12 cellular contexts compared by ENCODE assay signal in genomic region chr12:110537605-110538409, GRCh38. TPM values are rescaled to one million over a fixed set of nuclear protein-coding genes. Genes with fewer than 3 reads are reported as not detected.
A peak's percentile ranks its signal among the peaks of the same experiment; 100 is the strongest.
DNase-seq lines count a peak whose midpoint lies in the region; ATAC-seq and TF ChIP-seq lines count a peak whose summit lies in the region.
"Had no signal": no experiment of that assay in that cellular context is flagged by ENCODE, and none has a peak within 500 bp of the region (broad histone marks: within the 10 kb centered on the region; RNA-seq: fewer than 3 reads in every experiment).

No MANE protein-coding gene starts in this region.

- H3K27me3 ChIP-seq in duodenal mucosa (ENCODE audit: control insufficient read depth in 1 of 2, insufficient read depth in 2 of 2, low read length in 2 of 2), result no peaks in the 10 kb centered on the region
- H3K27me3 ChIP-seq in upper lobe of right lung, result no peaks in the 10 kb centered on the region

- H3K4me3 ChIP-seq in duodenal mucosa (ENCODE audit: low read depth in 1 of 2, low read length in 2 of 2) (no peak overlapping the region), mucosa of descending colon (no peak overlapping the region), upper lobe of right lung (no peak overlapping the region)
- H3K4me3 ChIP-seq: A549 had no signal

- CTCF ChIA-PET in activated CD8-positive, alpha-beta T cell treated with anti-CD3 and anti-CD28 coated beads, Interleukin-2, amount 10 ng/mL, durations not matched to agents 7 days and 5 days (lab: Charles Lee), result interaction anchor here (1.1 to 3.7 kb wide), 6 partner anchors 20 to 88 kb away, joined by 3 to 13 read pairs (median 4); partner anchors contain the start of gene ARPC3
- CTCF ChIA-PET in activated CD8-positive, alpha-beta T cell treated with anti-CD3 and anti-CD28 coated beads for 36 hours (lab: Charles Lee), result interaction anchor here (1.2 to 13.1 kb wide), 4 partner anchors 14 to 106 kb away, joined by 3 to 142 read pairs (median 8); no protein-coding TSS in a partner anchor

- POLR2A ChIA-PET in activated CD8-positive, alpha-beta T cell treated with anti-CD3 and anti-CD28 coated beads, Interleukin-2, amount 10 ng/mL, durations not matched to agents 7 days and 5 days (lab: Charles Lee), result interaction anchor here (0.6 kb wide), 1 partner anchor 70 kb away, joined by 5 read pairs; the partner anchor contains the start of gene GPN3
- POLR2A ChIA-PET in activated CD8-positive, alpha-beta T cell treated with anti-CD3 and anti-CD28 coated beads for 36 hours (lab: Charles Lee), result interaction anchor here (0.5 to 0.8 kb wide), 2 partner anchors 14 to 498 kb away, joined by 3 read pairs; no protein-coding TSS in a partner anchor

- H3K4me1 Mint-ChIP-seq in activated CD8-positive, alpha-beta T cell treated with anti-CD3 and anti-CD28 coated beads, Interleukin-2, amount 10 ng/mL, durations not matched to agents 7 days and 5 days (ENCODE audit: low read depth), result peaks cover 18% of the 10 kb centered on the region
- H3K4me1 Mint-ChIP-seq in activated CD8-positive, alpha-beta T cell treated with anti-CD3 and anti-CD28 coated beads for 36 hours (ENCODE audit: low read depth), result peaks cover 32% of the 10 kb centered on the region
- no peaks in the 10 kb centered on the region for H3K4me1 Mint-ChIP-seq in glutamatergic neuron (ENCODE audit: low read depth, unreplicated experiment)

- intact Hi-C loops in activated CD8-positive, alpha-beta T cell treated with anti-CD3 and anti-CD28 coated beads for 36 hours (cut with micrococcal nuclease), result no loop called here
- intact Hi-C loops in mucosa of descending colon (cut with DNase I, micrococcal nuclease) (no loop called here), upper lobe of right lung (cut with DNase I) (no loop called here)

- no peaks in the 10 kb centered on the region for H3K27me3 Mint-ChIP-seq in activated CD8-positive, alpha-beta T cell treated with anti-CD3 and anti-CD28 coated beads, Interleukin-2, amount 10 ng/mL, durations not matched to agents 7 days and 5 days (ENCODE audit: low read depth)
- H3K27me3 Mint-ChIP-seq in activated CD8-positive, alpha-beta T cell treated with anti-CD3 and anti-CD28 coated beads for 36 hours, result no peaks in the 10 kb centered on the region
- no peaks in the 10 kb centered on the region for H3K27me3 Mint-ChIP-seq in glutamatergic neuron (ENCODE audit: unreplicated experiment)
- H3K27me3 Mint-ChIP-seq: activated CD4-positive, alpha-beta T cell treated with anti-CD3 and anti-CD28 coated beads for 36 hours; central memory CD8-positive, alpha-beta T cell had no signal

- H3K9me3 ChIP-seq in duodenal mucosa (ENCODE audit: control insufficient read depth in 1 of 2, low read length in 2 of 2) (no peaks in the 10 kb centered on the region), mucosa of descending colon (no peaks in the 10 kb centered on the region), upper lobe of right lung (no peaks in the 10 kb centered on the region)
- H3K9me3 ChIP-seq: A549 had no signal

- no peak for DNase-seq in activated CD8-positive, alpha-beta T cell treated with anti-CD3 and anti-CD28 coated beads, Interleukin-2, amount 10 ng/mL, durations not matched to agents 7 days and 5 days
- DNase-seq in activated CD8-positive, alpha-beta T cell treated with anti-CD3 and anti-CD28 coated beads for 36 hours, result no peak
- DNase-seq in mucosa of descending colon (peak in 2 of 3 donors; percentile 42 to 65), upper lobe of right lung (peak; percentile 80), SW 1271 (lab: John Stamatoyannopoulos, UW) (no peak), islet precursor cell (no peak), glutamatergic neuron (no peak)
- DNase-seq: activated CD4-positive, alpha-beta T cell treated with anti-CD3 and anti-CD28 coated beads for 36 hours; Kasumi-1 had no signal

- H3K27ac Mint-ChIP-seq in activated CD8-positive, alpha-beta T cell treated with anti-CD3 and anti-CD28 coated beads, Interleukin-2, amount 10 ng/mL, durations not matched to agents 7 days and 5 days, result peak overlapping the region; percentile 43
- H3K27ac Mint-ChIP-seq in activated CD8-positive, alpha-beta T cell treated with anti-CD3 and anti-CD28 coated beads for 36 hours, result no peak overlapping the region
- no peak overlapping the region for H3K27ac Mint-ChIP-seq in glutamatergic neuron (ENCODE audit: unreplicated experiment)

- H3K4me1 ChIP-seq in duodenal mucosa (ENCODE audit: control insufficient read depth in 1 of 2, insufficient read depth in 2 of 2, low read length in 2 of 2) (peaks cover 11 to 36% of the 10 kb centered on the region in 2 donors), mucosa of descending colon (ENCODE audit: low read depth) (peaks cover 34% of the 10 kb centered on the region), upper lobe of right lung (peaks cover 10% of the 10 kb centered on the region)

- H3K27ac ChIP-seq in duodenal mucosa (ENCODE audit: low read depth, low read length) (peak overlapping the region; percentile 16), upper lobe of right lung (peak overlapping the region; percentile 15)
- H3K27ac ChIP-seq: A549 had no signal

- no peak for TF ChIP-seq CTCF in activated CD8-positive, alpha-beta T cell treated with anti-CD3 and anti-CD28 coated beads for 36 hours (IDR thresholded peaks at IDR 0.05)
- TF ChIP-seq CTCF in mucosa of descending colon (IDR thresholded peaks at IDR 0.05) (no peak), upper lobe of right lung (IDR thresholded peaks at IDR 0.05) (no peak), glutamatergic neuron (IDR thresholded peaks at IDR 0.05; ENCODE audit: partially characterized antibody, unreplicated experiment) (no peak)

- no peaks in the 10 kb centered on the region for H3K9me3 Mint-ChIP-seq in activated CD8-positive, alpha-beta T cell treated with anti-CD3 and anti-CD28 coated beads, Interleukin-2, amount 10 ng/mL, durations not matched to agents 7 days and 5 days (ENCODE audit: insufficient read depth)
- no peaks in the 10 kb centered on the region for H3K9me3 Mint-ChIP-seq in activated CD8-positive, alpha-beta T cell treated with anti-CD3 and anti-CD28 coated beads for 36 hours
- peaks cover 2% of the 10 kb centered on the region for H3K9me3 Mint-ChIP-seq in glutamatergic neuron (ENCODE audit: unreplicated experiment)
- H3K9me3 Mint-ChIP-seq: central memory CD8-positive, alpha-beta T cell had no signal

- H3K4me3 Mint-ChIP-seq in activated CD8-positive, alpha-beta T cell treated with anti-CD3 and anti-CD28 coated beads, Interleukin-2, amount 10 ng/mL, durations not matched to agents 7 days and 5 days, result no peak overlapping the region
- no peak overlapping the region for H3K4me3 Mint-ChIP-seq in activated CD8-positive, alpha-beta T cell treated with anti-CD3 and anti-CD28 coated beads for 36 hours
- H3K4me3 Mint-ChIP-seq in glutamatergic neuron (ENCODE audit: unreplicated experiment), result no peak overlapping the region
- H3K4me3 Mint-ChIP-seq: activated CD4-positive, alpha-beta T cell treated with anti-CD3 and anti-CD28 coated beads for 36 hours; central memory CD8-positive, alpha-beta T cell had no signal

- H3K9ac ChIP-seq in duodenal mucosa (ENCODE audit: low read depth in 1 of 2, low read length in 2 of 2), result no peak overlapping the region

- no peak for ATAC-seq in activated CD8-positive, alpha-beta T cell treated with anti-CD3 and anti-CD28 coated beads, Interleukin-2, amount 10 ng/mL, durations not matched to agents 7 days and 5 days
- ATAC-seq in activated CD8-positive, alpha-beta T cell treated with anti-CD3 and anti-CD28 coated beads for 36 hours, result no peak
- ATAC-seq in mucosa of descending colon, result peak; percentile 58
- peak; percentile 91 for ATAC-seq in upper lobe of right lung
- ATAC-seq: activated CD4-positive, alpha-beta T cell treated with anti-CD3 and anti-CD28 coated beads for 36 hours had no signal

- peaks cover 22 to 34% of the 10 kb centered on the region in 2 donors for H3K36me3 ChIP-seq in duodenal mucosa (ENCODE audit: control insufficient read depth in 1 of 2, insufficient read depth in 2 of 2, low read length in 2 of 2)
- no peaks in the 10 kb centered on the region for H3K36me3 ChIP-seq in mucosa of descending colon (ENCODE audit: low read depth)
- H3K36me3 ChIP-seq in upper lobe of right lung, result peaks cover 49% of the 10 kb centered on the region

- H3K36me3 Mint-ChIP-seq in activated CD8-positive, alpha-beta T cell treated with anti-CD3 and anti-CD28 coated beads, Interleukin-2, amount 10 ng/mL, durations not matched to agents 7 days and 5 days (ENCODE audit: low read depth), result peaks cover 55% of the 10 kb centered on the region
- peaks cover 55% of the 10 kb centered on the region for H3K36me3 Mint-ChIP-seq in activated CD8-positive, alpha-beta T cell treated with anti-CD3 and anti-CD28 coated beads for 36 hours (ENCODE audit: low read depth)
- H3K36me3 Mint-ChIP-seq in glutamatergic neuron (ENCODE audit: unreplicated experiment), result no peaks in the 10 kb centered on the region

RNA-seq across cellular contexts. Expression of gene RAD9B, which starts 35.7 kb away (rescaled TPM):
- 1 to 10 TPM in 1 of 2 experiments, under 1 TPM in 1; 0.68 to 2.3 TPM for total RNA-seq in activated CD8-positive, alpha-beta T cell treated with anti-CD3 and anti-CD28 coated beads, Interleukin-2, amount 10 ng/mL, durations not matched to agents 7 days and 5 days
- total RNA-seq in activated CD8-positive, alpha-beta T cell treated with anti-CD3 and anti-CD28 coated beads for 36 hours, result 1 to 10 TPM; 1.7 to 1.9 TPM
- total RNA-seq in mucosa of descending colon, result 1 to 10 TPM in 1 of 3 donors, under 1 TPM in 2; 0.26 to 1.6 (median 0.53) TPM
- 1.8 TPM for total RNA-seq in upper lobe of right lung
- 0.49 TPM for total RNA-seq in glutamatergic neuron (ENCODE audit: unreplicated experiment)

RNA-seq across cellular contexts. Expression of gene VPS29, which starts 35.9 kb away (rescaled TPM):
- total RNA-seq in activated CD8-positive, alpha-beta T cell treated with anti-CD3 and anti-CD28 coated beads, Interleukin-2, amount 10 ng/mL, durations not matched to agents 7 days and 5 days, result 100 to 1,000 TPM; 126 to 128 TPM
- total RNA-seq in activated CD8-positive, alpha-beta T cell treated with anti-CD3 and anti-CD28 coated beads for 36 hours, result 10 to 100 TPM; 71.7 to 76.4 TPM
- total RNA-seq in mucosa of descending colon, result 100 to 1,000 TPM in 2 of 3 donors, 10 to 100 TPM in 1; 99.5 to 127 (median 121) TPM
- 99.0 TPM for total RNA-seq in upper lobe of right lung
- 94.6 TPM for total RNA-seq in glutamatergic neuron (ENCODE audit: unreplicated experiment)

RNA-seq across cellular contexts. Expression of gene PPTC7, which starts 45.3 kb away (rescaled TPM):
- total RNA-seq in activated CD8-positive, alpha-beta T cell treated with anti-CD3 and anti-CD28 coated beads, Interleukin-2, amount 10 ng/mL, durations not matched to agents 7 days and 5 days, result 10 to 100 TPM; 24.4 to 26.8 TPM
- 10 to 100 TPM; 43.1 to 44.5 TPM for total RNA-seq in activated CD8-positive, alpha-beta T cell treated with anti-CD3 and anti-CD28 coated beads for 36 hours
- total RNA-seq in mucosa of descending colon (10 to 100 TPM; 32.2 to 34.8 (median 32.8) TPM), upper lobe of right lung (26.4 TPM), glutamatergic neuron (ENCODE audit: unreplicated experiment) (11.4 TPM)

Comparison
In these comparisons a context has a peak if more than half of its experiments do, and no peak if none do; other contexts are left out.
1. ATAC-seq: peak in mucosa of descending colon (single experiment) and upper lobe of right lung (single experiment); none in activated CD8-positive, alpha-beta T cell treated with anti-CD3 and anti-CD28 coated beads, Interleukin-2, amount 10 ng/mL, durations not matched to agents 7 days and 5 days (single experiment) and activated CD8-positive, alpha-beta T cell treated with anti-CD3 and anti-CD28 coated beads for 36 hours (single experiment).
2. DNase-seq: peak in mucosa of descending colon (2 of 3) and upper lobe of right lung (single experiment); none in activated CD8-positive, alpha-beta T cell treated with anti-CD3 and anti-CD28 coated beads, Interleukin-2, amount 10 ng/mL, durations not matched to agents 7 days and 5 days (single experiment), activated CD8-positive, alpha-beta T cell treated with anti-CD3 and anti-CD28 coated beads for 36 hours (single experiment), SW 1271 (0 of 2), islet precursor cell (single experiment) and glutamatergic neuron (single experiment).